1 cellular context compared by ENCODE assay signal in the genomic region with DNA sequence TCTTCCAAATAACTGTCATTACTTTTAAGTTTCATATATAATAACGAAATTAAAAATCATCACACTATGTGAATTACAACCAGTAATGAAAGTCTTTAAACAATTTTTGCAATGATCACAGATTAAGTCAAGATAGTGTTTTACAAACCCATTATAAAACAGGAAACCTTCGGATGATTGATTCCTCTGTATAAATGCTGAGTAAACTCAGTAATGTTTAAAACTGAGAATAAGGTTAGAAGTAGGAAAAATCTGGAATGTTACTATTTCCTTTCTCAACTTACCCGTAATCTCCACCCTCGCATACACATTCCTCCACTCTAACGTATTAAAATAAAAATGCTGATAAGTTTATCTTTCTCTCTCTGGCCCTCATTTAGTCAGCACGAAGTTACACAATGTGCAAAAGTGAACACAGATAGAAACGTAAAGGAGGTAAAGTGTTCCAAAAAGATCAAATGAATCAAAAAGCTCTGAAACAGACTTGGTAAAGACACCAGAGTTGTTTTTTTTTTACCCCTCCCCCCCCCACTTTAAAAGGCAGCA.
TF ChIP-seq lines count a peak whose summit lies in the region.

No MANE protein-coding gene starts in this region.

TF ChIP-seq in endothelial cell of umbilical vein, 7 proteins besides CTCF, POLR2A, EP300 and RAD21:
- TF ChIP-seq EZH2 (IDR thresholded peaks at IDR 0.05; ENCODE audit: borderline replicate concordance, low read depth, low read length, severe bottlenecking), result no peak
- TF ChIP-seq FOS (IDR thresholded peaks at IDR 0.05; ENCODE audit: borderline replicate concordance, insufficient read depth, low read length), result no peak
- no peak for TF ChIP-seq JUN (IDR thresholded peaks at IDR 0.05; ENCODE audit: borderline replicate concordance, insufficient read depth, insufficient read length, low read depth)
- TF ChIP-seq POLR2AphosphoS5 (IDR thresholded peaks at IDR 0.05; ENCODE audit: insufficient read depth, low read depth, low read length), result no peak
- no peak for TF ChIP-seq MYC (IDR thresholded peaks at IDR 0.05; ENCODE audit: low read depth, low read length)
- TF ChIP-seq GATA2 (IDR thresholded peaks at IDR 0.05; ENCODE audit: insufficient read depth, insufficient read length, low read depth, low read length), result no peak
- TF ChIP-seq, protein P1, sequence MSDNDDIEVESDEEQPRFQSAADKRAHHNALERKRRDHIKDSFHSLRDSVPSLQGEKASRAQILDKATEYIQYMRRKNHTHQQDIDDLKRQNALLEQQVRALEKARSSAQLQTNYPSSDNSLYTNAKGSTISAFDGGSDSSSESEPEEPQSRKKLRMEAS (IDR thresholded peaks at IDR 0.05; ENCODE audit: insufficient read depth, insufficient read length), result no peak
